ENCODE assay signal across 8 cellular contexts in the genomic region with DNA sequence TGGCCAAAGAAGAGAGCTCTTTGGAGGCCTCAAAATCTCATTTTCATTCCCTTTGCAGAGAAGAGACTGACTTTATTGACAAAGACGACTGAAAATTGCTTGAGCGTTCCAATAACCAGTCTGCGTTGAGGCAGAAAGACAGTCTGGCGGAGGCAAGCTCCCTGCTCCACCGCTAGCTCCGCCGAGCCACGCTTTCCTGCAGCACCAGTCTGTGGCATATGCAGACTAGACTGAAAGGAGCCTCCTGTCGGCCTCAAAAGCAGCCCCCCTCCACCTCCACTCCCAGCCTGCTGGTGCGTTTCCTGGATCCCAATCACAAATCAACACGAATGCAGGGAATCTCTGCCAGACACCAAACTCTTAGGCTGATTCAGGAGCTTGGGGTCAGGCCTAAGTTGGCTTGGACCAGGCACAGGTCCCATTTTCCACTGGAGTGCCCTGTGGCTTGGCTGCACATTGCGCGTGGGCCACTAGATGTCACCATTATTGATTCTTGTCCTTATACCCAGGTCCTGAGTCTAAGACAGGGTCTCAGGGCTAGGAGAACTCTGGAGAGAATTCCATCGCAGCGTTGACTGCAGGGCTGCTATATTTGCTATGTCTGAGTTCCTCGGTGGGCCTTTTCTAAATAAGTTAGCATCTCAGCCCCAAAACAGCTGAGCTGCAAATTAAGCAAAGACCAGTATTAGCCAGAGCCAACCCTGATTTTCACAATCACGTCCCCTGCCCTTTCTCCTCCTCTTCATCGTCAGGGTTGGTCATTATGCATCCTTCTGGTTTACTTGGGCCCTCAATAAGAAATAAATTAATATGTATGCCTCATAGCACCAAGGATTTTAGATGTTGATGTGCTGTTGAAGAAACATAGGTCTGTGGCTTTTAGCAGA. TPM values are rescaled to one million over a fixed set of nuclear protein-coding genes. Genes with fewer than 3 reads are reported as not detected.
A peak's percentile ranks its signal among the peaks of the same experiment; 100 is the strongest.
DNase-seq lines count a peak whose midpoint lies in the region; ATAC-seq and TF ChIP-seq lines count a peak whose summit lies in the region.

No MANE protein-coding gene starts in this region.

- 65% methylated on average over 17 of the region's 18 CpGs for WGBS in prostate gland

- no peaks in the 10 kb centered on the region for H3K27me3 ChIP-seq in cardiac muscle cell
- H3K27me3 ChIP-seq in prostate gland (replicated peaks; ENCODE audit: insufficient read depth): no peaks in the 10 kb centered on the region

- no peak overlapping the region for H3K27ac Mint-ChIP-seq in activated naive CD4-positive, alpha-beta T cell treated with anti-CD3 and anti-CD28 coated beads for 36 hours

- H3K4me1 Mint-ChIP-seq in activated naive CD4-positive, alpha-beta T cell treated with anti-CD3 and anti-CD28 coated beads for 36 hours (ENCODE audit: low read depth): no peaks in the 10 kb centered on the region

- TF ChIP-seq CTCF in GM12865 (IDR thresholded peaks at IDR 0.05; ENCODE audit: insufficient read depth, low read depth, low read length, missing control alignments) (peak; percentile 71), cardiac muscle cell (IDR thresholded peaks at IDR 0.05; ENCODE audit: low read depth, low read length) (peak; percentile 65), prostate gland (IDR thresholded peaks at IDR 0.05) (peak; percentile 31 to 67 (median 60))

- CTCF ChIA-PET in activated naive CD4-positive, alpha-beta T cell treated with anti-CD3 and anti-CD28 coated beads for 36 hours (lab: Charles Lee): interaction anchor here (0.9 to 1.9 kb wide), 4 partner anchors 27 to 229 kb away, joined by 4 to 5 read pairs (median 4); no protein-coding TSS in a partner anchor

- no peaks in the 10 kb centered on the region for H3K27me3 Mint-ChIP-seq in activated naive CD4-positive, alpha-beta T cell treated with anti-CD3 and anti-CD28 coated beads for 36 hours (ENCODE audit: low read depth)

- H3K4me3 ChIP-seq in GM12865 (ENCODE audit: low read depth, low read length) (no peak overlapping the region), cardiac muscle cell (no peak overlapping the region), prostate gland (no peak overlapping the region)

- no peaks in the 10 kb centered on the region for H3K36me3 Mint-ChIP-seq in activated naive CD4-positive, alpha-beta T cell treated with anti-CD3 and anti-CD28 coated beads for 36 hours (ENCODE audit: low read depth)

- H3K4me1 ChIP-seq in cardiac muscle cell (ENCODE audit: low read depth): no peaks in the 10 kb centered on the region
- H3K4me1 ChIP-seq in prostate gland (replicated peaks): no peaks in the 10 kb centered on the region

- no peak for TF ChIP-seq POLR2A in prostate gland (IDR thresholded peaks at IDR 0.05)

- no peaks in the 10 kb centered on the region for H3K9me3 Mint-ChIP-seq in activated naive CD4-positive, alpha-beta T cell treated with anti-CD3 and anti-CD28 coated beads for 36 hours

- peak; percentile 62 for ATAC-seq in HG03175 (IDR thresholded peaks at IDR 0.05; ENCODE audit: unreplicated experiment)
- no peak for ATAC-seq in HG03196 (IDR thresholded peaks at IDR 0.05; ENCODE audit: unreplicated experiment)
- ATAC-seq in HG03045 (IDR thresholded peaks at IDR 0.05; ENCODE audit: unreplicated experiment): no peak

- H3K9me3 ChIP-seq in cardiac muscle cell (ENCODE audit: low read depth) (no peaks in the 10 kb centered on the region), prostate gland (no peaks in the 10 kb centered on the region)

- peak; percentile 47 for DNase-seq in GM12865 (ENCODE audit: low read depth)
- peak; percentile 54 for DNase-seq in RKO (ENCODE audit: low spot score)
- peak; percentile 65 for DNase-seq in activated naive CD4-positive, alpha-beta T cell treated with anti-CD3 and anti-CD28 coated beads for 36 hours
- DNase-seq in cardiac muscle cell (ENCODE audit: low read depth in 1 of 2, low spot score in 1 of 2): peak; percentile 61 to 71
- DNase-seq in prostate gland (ENCODE audit: low spot score): peak; percentile 55

- no peaks in the 10 kb centered on the region for H3K36me3 ChIP-seq in cardiac muscle cell
- H3K36me3 ChIP-seq in prostate gland: no peaks in the 10 kb centered on the region

- no peak overlapping the region for H3K4me3 Mint-ChIP-seq in activated naive CD4-positive, alpha-beta T cell treated with anti-CD3 and anti-CD28 coated beads for 36 hours

- intact Hi-C loops in activated naive CD4-positive, alpha-beta T cell treated with anti-CD3 and anti-CD28 coated beads for 36 hours (cut with micrococcal nuclease): loop anchor here (1.0 to 10.0 kb wide), 2 partner anchors 230 to 985 kb away; no protein-coding TSS in a partner anchor
- intact Hi-C loops in prostate gland (cut with DNase I): loop anchor here (10.0 kb wide), 2 partner anchors 235 to 335 kb away; partner anchors contain the start of genes ANKRD27 and RGS9BP

- H3K27ac ChIP-seq in cardiac muscle cell: no peak overlapping the region
- no peak overlapping the region for H3K27ac ChIP-seq in prostate gland

RNA-seq across cellular contexts. Expression of gene ZNF507, which starts 5.2 kb away (rescaled TPM):
- total RNA-seq in activated naive CD4-positive, alpha-beta T cell treated with anti-CD3 and anti-CD28 coated beads for 36 hours: 10 to 100 TPM; 21.4 to 21.5 TPM
- total RNA-seq in cardiac muscle cell (6.2 and 10.2 TPM in 2 replicates), prostate gland (10 to 100 TPM; 19.0 to 37.5 TPM)
- 4.6 and 6.9 TPM in 2 replicates for polyA plus RNA-seq in cardiac muscle cell
